In genomic region chr1:152515454-152515823, GRCh38 we compare ENCODE assay signal across 14 cellular contexts. TPM values are rescaled to one million over a fixed set of nuclear protein-coding genes. Genes with fewer than 3 reads are reported as not detected.
DNase-seq lines count a peak whose midpoint lies in the region; ATAC-seq and TF ChIP-seq lines count a peak whose summit lies in the region.
"Had no signal": no experiment of that assay in that cellular context is flagged by ENCODE, and none has a peak within 500 bp of the region (broad histone marks: within the 10 kb centered on the region; RNA-seq: fewer than 3 reads in every experiment).

No MANE protein-coding gene starts in this region.

- H3K36me3 Mint-ChIP-seq in T-helper 17 cell (ENCODE audit: low read depth), result peaks cover 4% of the 10 kb centered on the region
- H3K36me3 Mint-ChIP-seq in natural killer cell treated with Interleukin-12 subunit alpha and Interleukin-12 subunit beta and Interleukin-15 and Interleukin-18, amount 100 ng/mL, for 72 hours, result no peaks in the 10 kb centered on the region

- peaks cover 0 to 12% (median 8%) of the 10 kb centered on the region in 4 donors for H3K4me1 ChIP-seq in stomach

- H3K36me3 ChIP-seq in stomach, result no peaks in the 10 kb centered on the region

- peak overlapping the region; percentile 8 to 33 (median 21) for H3K4me3 ChIP-seq in stomach

- peaks cover 3 to 69% (median 43%) of the 10 kb centered on the region in 3 donors for H3K27me3 ChIP-seq in stomach

- H3K27me3 Mint-ChIP-seq in T-helper 17 cell, result peaks cover 66% of the 10 kb centered on the region
- H3K27me3 Mint-ChIP-seq in natural killer cell treated with Interleukin-12 subunit alpha and Interleukin-12 subunit beta and Interleukin-15 and Interleukin-18, amount 100 ng/mL, for 72 hours, result peaks cover 42 to 58% of the 10 kb centered on the region in 2 donors

- no peak overlapping the region for H3K4me3 Mint-ChIP-seq in T-helper 17 cell
- no peak overlapping the region for H3K4me3 Mint-ChIP-seq in natural killer cell treated with Interleukin-12 subunit alpha and Interleukin-12 subunit beta and Interleukin-15 and Interleukin-18, amount 100 ng/mL, for 72 hours

- 1 to 9% (median 2%) methylated on average over 24 to 33 of the region's 33 CpGs for WGBS in stomach, 5 donors

- H3K9me3 ChIP-seq in stomach (no peaks in the 10 kb centered on the region), T-helper 17 cell (ENCODE audit: control insufficient read depth, low read length, poor library complexity, severe bottlenecking) (no peaks in the 10 kb centered on the region)

- DNase-seq in NCI-H748 (lab: John Stamatoyannopoulos, UW; ENCODE audit: unreplicated experiment), result peak; percentile 4
- no peak for DNase-seq in NCI-H748 treated with DMSO at 0.1 percent for 48 hours (lab: John Stamatoyannopoulos, UW)
- DNase-seq in head of caudate nucleus, result peak in 33 of 42 donors; percentile 5 to 65 (median 28)
- no peak for DNase-seq in stomach
- no peak for DNase-seq in T-helper 17 cell
- no peak for DNase-seq in natural killer cell treated with Interleukin-12 subunit alpha and Interleukin-12 subunit beta and Interleukin-15 and Interleukin-18, amount 100 ng/mL, for 72 hours (ENCODE audit: low spot score)
- DNase-seq: DMS79 treated with DMSO at 0.1 percent for 48 hours, NCI-H1436 treated with DMSO at 0.1 percent for 48 hours had no signal

- H3K27ac Mint-ChIP-seq in T-helper 17 cell, result no peak overlapping the region
- no peak overlapping the region for H3K27ac Mint-ChIP-seq in natural killer cell treated with Interleukin-12 subunit alpha and Interleukin-12 subunit beta and Interleukin-15 and Interleukin-18, amount 100 ng/mL, for 72 hours

- no peak for TF ChIP-seq EP300 in stomach (IDR thresholded peaks at IDR 0.05)

- TF ChIP-seq POLR2A in stomach (IDR thresholded peaks at IDR 0.05), result no peak

- no peak overlapping the region for H3K27ac ChIP-seq in stomach

- H3K9me3 Mint-ChIP-seq in natural killer cell treated with Interleukin-12 subunit alpha and Interleukin-12 subunit beta and Interleukin-15 and Interleukin-18, amount 100 ng/mL, for 72 hours, result no peaks in the 10 kb centered on the region

- intact Hi-C loops in head of caudate nucleus (cut with DNase I) (no loop called here), stomach (cut with DNase I; ENCODE audit: low total_unique reads) (no loop called here)

- TF ChIP-seq CTCF in stomach (IDR thresholded peaks at IDR 0.05), result no peak

- peaks cover 6% of the 10 kb centered on the region for H3K4me1 Mint-ChIP-seq in T-helper 17 cell
- H3K4me1 Mint-ChIP-seq in natural killer cell treated with Interleukin-12 subunit alpha and Interleukin-12 subunit beta and Interleukin-15 and Interleukin-18, amount 100 ng/mL, for 72 hours (ENCODE audit: low read depth in 2 of 2), result no peaks in the 10 kb centered on the region

- peak; percentile 75 for ATAC-seq in SK-N-SH treated with all-trans-retinoic acid at 6 μM for 48 hours
- ATAC-seq in HG02840 (IDR thresholded peaks at IDR 0.05; ENCODE audit: low FRiP score, unreplicated experiment), result no peak
- ATAC-seq in T-helper 17 cell, result no peak
- no peak for ATAC-seq in natural killer cell treated with Interleukin-12 subunit alpha and Interleukin-12 subunit beta and Interleukin-15 and Interleukin-18, amount 100 ng/mL, for 72 hours

TF ChIP-seq in SK-N-SH treated with all-trans-retinoic acid at 6 μM for 48 hours, 23 proteins besides CTCF, POLR2A, EP300 and RAD21 (continues in another document):
- TF ChIP-seq PATZ1 (CRISPR knock-in tag; IDR thresholded peaks at IDR 0.05; ENCODE audit: borderline replicate concordance) (no peak), CSRNP3 (CRISPR knock-in tag; IDR thresholded peaks at IDR 0.05) (no peak), ISL1 (CRISPR knock-in tag; IDR thresholded peaks at IDR 0.05) (no peak), PPARA (CRISPR knock-in tag; IDR thresholded peaks at IDR 0.05; ENCODE audit: borderline replicate concordance) (no peak), POU6F1 (CRISPR knock-in tag; IDR thresholded peaks at IDR 0.05; ENCODE audit: borderline replicate concordance, low read depth) (no peak), TSHZ2 (CRISPR knock-in tag; IDR thresholded peaks at IDR 0.05) (no peak), ZFP3 (CRISPR knock-in tag; IDR thresholded peaks at IDR 0.05) (no peak), ZNF8 (CRISPR knock-in tag; IDR thresholded peaks at IDR 0.05) (no peak), OSR1 (CRISPR knock-in tag; IDR thresholded peaks at IDR 0.05) (no peak), TOX (CRISPR knock-in tag; IDR thresholded peaks at IDR 0.05; ENCODE audit: borderline replicate concordance) (no peak), CSDC2 (CRISPR knock-in tag; IDR thresholded peaks at IDR 0.05) (no peak), GLIS3 (CRISPR knock-in tag; IDR thresholded peaks at IDR 0.05) (no peak)

RNA-seq across cellular contexts. Expression of gene CRCT1, which starts 1.2 kb away (rescaled TPM):
- total RNA-seq in stomach, result not detected
- 10 to 100 TPM in 1 of 3 donors, not detected in 2; 89.8 TPM for polyA plus RNA-seq in stomach
- not detected for total RNA-seq in T-helper 17 cell
- total RNA-seq in natural killer cell treated with Interleukin-12 subunit alpha and Interleukin-12 subunit beta and Interleukin-15 and Interleukin-18, amount 100 ng/mL, for 72 hours, result not detected
- total RNA-seq: renal cortical epithelial cell; T-helper 2 cell treated with Interferon-gamma antibody and Interleukin-4, amounts not matched to agents 100 ng/mL and 5 ng/mL, for 36 hours had no signal

RNA-seq across cellular contexts. Expression of gene LCE5A, which starts 4.8 kb away (rescaled TPM):
- total RNA-seq in stomach, result not detected
- not detected for polyA plus RNA-seq in stomach
- not detected for total RNA-seq in T-helper 17 cell
- not detected for total RNA-seq in natural killer cell treated with Interleukin-12 subunit alpha and Interleukin-12 subunit beta and Interleukin-15 and Interleukin-18, amount 100 ng/mL, for 72 hours
- total RNA-seq: HT-29; renal cortical epithelial cell; T-helper 2 cell treated with Interferon-gamma antibody and Interleukin-4, amounts not matched to agents 100 ng/mL and 5 ng/mL, for 36 hours had no signal
- polyA plus RNA-seq: adipose tissue had no signal

RNA-seq across cellular contexts. Expression of gene LCE3E, which starts 51.1 kb away (rescaled TPM):
- total RNA-seq in stomach, result not detected
- polyA plus RNA-seq in stomach, result under 1 TPM in 1 of 3 donors, not detected in 2; 0.65 TPM
- total RNA-seq in T-helper 17 cell, result not detected
- not detected for total RNA-seq in natural killer cell treated with Interleukin-12 subunit alpha and Interleukin-12 subunit beta and Interleukin-15 and Interleukin-18, amount 100 ng/mL, for 72 hours
- total RNA-seq: HT-29; renal cortical epithelial cell; T-helper 2 cell treated with Interferon-gamma antibody and Interleukin-4, amounts not matched to agents 100 ng/mL and 5 ng/mL, for 36 hours had no signal
- polyA plus RNA-seq: adipose tissue had no signal

Comparison
In these comparisons a context has a peak if more than half of its experiments do, and no peak if none do; other contexts are left out.
1. DNase-seq: peak in NCI-H748 (single experiment) and head of caudate nucleus (33 of 42); none in NCI-H748 treated with DMSO at 0.1 percent for 48 hours (single experiment), stomach (single experiment), T-helper 17 cell (0 of 3) and natural killer cell treated with Interleukin-12 subunit alpha and Interleukin-12 subunit beta and Interleukin-15 and Interleukin-18, amount 100 ng/mL, for 72 hours (single experiment).